In genomic region chr7:50677279-50677996, GRCh38 we compare ENCODE assay signal across 25 cellular contexts.
DNase-seq lines count a peak whose midpoint lies in the region; ATAC-seq, FAIRE-seq and TF ChIP-seq lines count a peak whose summit lies in the region.
"Had no signal": no experiment of that assay in that cellular context is flagged by ENCODE, and none has a peak within 500 bp of the region (broad histone marks: within the 10 kb centered on the region; RNA-seq: fewer than 3 reads in every experiment).

No MANE protein-coding gene starts in this region.

- peak overlapping the region; percentile 9; the same call in 1 of the 2 replicates for H3K9ac ChIP-seq in HepG2 (ENCODE audit: insufficient read depth, low read depth, low read length)
- H3K9ac ChIP-seq: parathyroid adenoma had no signal

- H3K79me2 ChIP-seq in HepG2 (ENCODE audit: insufficient read depth, low read length): no peaks in the 10 kb centered on the region

- TF ChIP-seq RAD21 in HepG2 (CRISPR knock-in tag; IDR thresholded peaks at IDR 0.05): no peak

- FAIRE-seq in HepG2 (lab: Jason Lieb, UNC): peak; percentile 36
- FAIRE-seq: endothelial cell of umbilical vein had no signal

- H4K20me1 ChIP-seq in HepG2 (ENCODE audit: insufficient read depth, low read length): no peaks in the 10 kb centered on the region

- no peak for TF ChIP-seq POLR2A in HepG2 (IDR thresholded peaks at IDR 0.05; ENCODE audit: insufficient read depth in 1 of 2, low read depth in 2 of 2, low read length in 2 of 2)
- no peak for TF ChIP-seq POLR2A in gastrocnemius medialis (IDR thresholded peaks at IDR 0.05)

- no peak overlapping the region for H3K4me3 Mint-ChIP-seq in natural killer cell
- H3K4me3 Mint-ChIP-seq: B cell; dendritic cell treated with granulocyte-macrophage colony-stimulating factor and Interleukin-4, amounts not matched to agents 40 ng/mL and 50 ng/mL, for 4 days; immature natural killer cell had no signal

- in situ Hi-C loops in HepG2 (cut with HindIII; ENCODE audit: extremely low pct_ligation_motif_present, low pct_unique_long_range_greater_than_20kb): loop anchor here (5.0 to 25.0 kb wide), 2 partner anchors 210 to 540 kb away; no protein-coding TSS in a partner anchor
- in situ Hi-C loops in gastrocnemius medialis (cut with MboI; ENCODE audit: low sequenced_read_pairs in 4 of 4): loop anchor here (5.0 to 25.0 kb wide), 3 partner anchors 210 to 465 kb away; partner anchors contain the start of gene FIGNL1 (in 2 of the 4)

- H3K4me3 ChIP-seq in HepG2 (replicated peaks in 1 of 3; ENCODE audit: insufficient read depth in 1 of 3, low read depth in 2 of 3, low read length in 3 of 3) (no peak overlapping the region; a peak in 1 of 6 replicates), gastrocnemius medialis (no peak overlapping the region)
- H3K4me3 ChIP-seq: spleen, stomach had no signal

- ATAC-seq in HepG2 (peak; percentile 81), gastrocnemius medialis (peak in 1 of 2 donors; percentile 25), natural killer cell (no peak)

- CTCF ChIA-PET in HepG2 (lab: Yijun Ruan, JAX; ENCODE audit: low intra/inter-chr PET ratio, low total read pairs): interaction anchor here (1.0 kb wide), 1 partner anchor 209 kb away, joined by 3 read pairs; no protein-coding TSS in a partner anchor

- H2AFZ ChIP-seq in HepG2 (ENCODE audit: low read length): no peak overlapping the region
- H2AFZ ChIP-seq: parathyroid adenoma had no signal

- 17% methylated on average over 8 of the region's 13 CpGs for WGBS in HepG2 (ENCODE audit: low lambda C conversion rate)

- intact Hi-C loops in HepG2 (cut with micrococcal nuclease; ENCODE audit: unreplicated experiment): loop anchor here (5.0 kb wide), 2 partner anchors 60 to 115 kb away; no protein-coding TSS in a partner anchor
- intact Hi-C loops in gastrocnemius medialis (cut with DNase I; ENCODE audit: low total_unique reads): loop anchor here (1.0 to 5.0 kb wide), 2 partner anchors 9 to 175 kb away; no protein-coding TSS in a partner anchor
- intact Hi-C loops in natural killer cell (cut with micrococcal nuclease): no loop called here

- no peaks in the 10 kb centered on the region for H3K27me3 ChIP-seq in HepG2 (ENCODE audit: control insufficient read depth in 1 of 2, insufficient read depth in 2 of 2, low read length in 2 of 2)
- no peaks in the 10 kb centered on the region for H3K27me3 ChIP-seq in gastrocnemius medialis
- H3K27me3 ChIP-seq: spleen, stomach had no signal

- H3K27ac Mint-ChIP-seq in natural killer cell: no peak overlapping the region
- H3K27ac Mint-ChIP-seq: activated T-helper 2 cell treated with anti-CD3 and anti-CD28 coated beads, Interferon-gamma antibody, Interleukin-2, Interleukin-4, amounts not matched to agents 10 μg/mL and 5 μg/mL and 100 μg/mL, durations not matched to agents 14 hours and 24 hours and 36 hours; B cell; dendritic cell treated with granulocyte-macrophage colony-stimulating factor and Interleukin-4, amounts not matched to agents 40 ng/mL and 50 ng/mL, for 4 days had no signal

- H3K4me1 ChIP-seq in HepG2 (ENCODE audit: insufficient read depth, low read length) (peaks cover 37% of the 10 kb centered on the region), gastrocnemius medialis (peaks cover 73 to 85% of the 10 kb centered on the region in 2 donors)
- H3K4me1 ChIP-seq: parathyroid adenoma had no signal

- no TSS peak for BruUV-seq in HepG2 (replicated peaks; lab: Mats Ljungman, UMichigan)

- no peaks in the 10 kb centered on the region for H3K9me3 Mint-ChIP-seq in natural killer cell
- H3K9me3 Mint-ChIP-seq: activated T-helper 2 cell treated with anti-CD3 and anti-CD28 coated beads, Interferon-gamma antibody, Interleukin-2, Interleukin-4, amounts not matched to agents 10 μg/mL and 5 μg/mL and 100 μg/mL, durations not matched to agents 14 hours and 24 hours and 36 hours; dendritic cell treated with granulocyte-macrophage colony-stimulating factor and Interleukin-4, amounts not matched to agents 40 ng/mL and 50 ng/mL, for 4 days; naive B cell had no signal

- no peaks in the 10 kb centered on the region for H3K36me3 Mint-ChIP-seq in natural killer cell
- H3K36me3 Mint-ChIP-seq: immature natural killer cell, naive B cell had no signal

- no peak for TF ChIP-seq CTCF in HepG2 (CRISPR knock-in tag; IDR thresholded peaks at IDR 0.05)
- no peak for TF ChIP-seq CTCF in gastrocnemius medialis (IDR thresholded peaks at IDR 0.05 in 4 of 5, conservative IDR thresholded peaks at IDR 0.05 in 1 of 5)
- no peak for TF ChIP-seq CTCF in natural killer cell (IDR thresholded peaks at IDR 0.05)

- H3K27ac ChIP-seq in angular gyrus (ENCODE audit: low read depth, low read length) (peak overlapping the region; percentile 92), HepG2 (ENCODE audit: extremely low read length, insufficient read depth, low read length) (peak overlapping the region; percentile 19), gastrocnemius medialis (peak overlapping the region; percentile 73 to 97 (median 84))
- H3K27ac ChIP-seq: parathyroid adenoma, spleen had no signal

- no peak for TF ChIP-seq EP300 in HepG2 (IDR thresholded peaks at IDR 0.05; ENCODE audit: low read depth in 2 of 2, low read length in 2 of 2)
- TF ChIP-seq EP300 in HepG2 (CRISPR knock-in tag; IDR thresholded peaks at IDR 0.05; ENCODE audit: borderline replicate concordance): no peak

- H3K9me3 ChIP-seq in HepG2 (ENCODE audit: low read length) (no peaks in the 10 kb centered on the region), gastrocnemius medialis (no peaks in the 10 kb centered on the region)
- H3K9me3 ChIP-seq: spleen, stomach had no signal

- POLR2A ChIA-PET in HepG2 (lab: Yijun Ruan, JAX): interaction anchor here (1.0 kb wide), 1 partner anchor 62 kb away, joined by 5 read pairs; no protein-coding TSS in a partner anchor

- H3K4me1 Mint-ChIP-seq in natural killer cell: no peaks in the 10 kb centered on the region
- H3K4me1 Mint-ChIP-seq: immature natural killer cell had no signal

- H3K4me2 ChIP-seq in HepG2 (ENCODE audit: low read depth, low read length): peak overlapping the region; percentile 67

- H3K36me3 ChIP-seq in HepG2 (replicated peaks in 1 of 2; ENCODE audit: control insufficient read depth in 1 of 2, insufficient read depth in 2 of 2, low read length in 2 of 2): no peaks in the 10 kb centered on the region
- H3K36me3 ChIP-seq in gastrocnemius medialis: peaks cover 0 to 9% of the 10 kb centered on the region in 2 donors

- DNase-seq in NCI-H1417 (lab: John Stamatoyannopoulos, UW): peak in 2 of 3 experiments; percentile 13 to 54
- no peak for DNase-seq in NCI-H1417 treated with DMSO at 0.1 percent for 48 hours (lab: John Stamatoyannopoulos, UW)
- DNase-seq in HepG2 (ENCODE audit: low spot score): peak; percentile 41
- no peak for DNase-seq in gastrocnemius medialis
- DNase-seq in natural killer cell: no peak
- DNase-seq in UCSD-AML1 (lab: John Stamatoyannopoulos, UW; ENCODE audit: unreplicated experiment): no peak
- DNase-seq in activated T-cell treated with anti-CD3 and anti-CD28 coated beads, Interleukin-2, amount 50 U/mL, for 48 hours: no peak
- DNase-seq: 8988T; Calu3; EL; immature natural killer cell; mammary epithelial cell; naive B cell; NCI-H1048; NCI-H2081 treated with DMSO at 0.1 percent for 48 hours; NCI-H510A treated with DMSO at 0.1 percent for 48 hours; spleen; stimulated activated CD4-positive, alpha-beta T cell treated with anti-CD3 and anti-CD28 coated beads, Interleukin-4, amount 100 ng/mL, for 24 hours; stomach had no signal

- H3K27me3 Mint-ChIP-seq in natural killer cell (ENCODE audit: low read depth in 2 of 2): peaks cover 10 to 32% of the 10 kb centered on the region in 2 donors
- H3K27me3 Mint-ChIP-seq: dendritic cell treated with granulocyte-macrophage colony-stimulating factor and Interleukin-4, amounts not matched to agents 40 ng/mL and 50 ng/mL, for 4 days had no signal

TF ChIP-seq in HepG2, 621 proteins besides CTCF, POLR2A, EP300 and RAD21 (continues in another document):
- no peak for TF ChIP-seq ZFP62 (CRISPR knock-in tag; IDR thresholded peaks at IDR 0.05)
- no peak for TF ChIP-seq GLI4 (CRISPR knock-in tag; IDR thresholded peaks at IDR 0.05; ENCODE audit: borderline replicate concordance)
- TF ChIP-seq PBX2 (CRISPR knock-in tag; IDR thresholded peaks at IDR 0.05): no peak
- no peak for TF ChIP-seq ZFP36L2 (CRISPR knock-in tag; IDR thresholded peaks at IDR 0.05)
- TF ChIP-seq NFATC3 (CRISPR knock-in tag; IDR thresholded peaks at IDR 0.05): no peak
- no peak for TF ChIP-seq ZNF274 (CRISPR knock-in tag; IDR thresholded peaks at IDR 0.05)
- no peak for TF ChIP-seq SNAI1 (CRISPR knock-in tag; IDR thresholded peaks at IDR 0.05; ENCODE audit: borderline replicate concordance)
- no peak for TF ChIP-seq ZNF589 (CRISPR knock-in tag; conservative IDR thresholded peaks at IDR 0.05)
- no peak for TF ChIP-seq RORA (CRISPR knock-in tag; IDR thresholded peaks at IDR 0.05)
- TF ChIP-seq HDAC1 (CRISPR knock-in tag; IDR thresholded peaks at IDR 0.05): peak; percentile 33; the same call in 1 of the 2 replicates
- no peak for TF ChIP-seq ZNF280B (CRISPR knock-in tag; IDR thresholded peaks at IDR 0.05; ENCODE audit: borderline replicate concordance)
- TF ChIP-seq HHEX (CRISPR knock-in tag; IDR thresholded peaks at IDR 0.05): peak; percentile 28; the same call in 1 of the 2 replicates
- no peak for TF ChIP-seq ZNF720 (CRISPR knock-in tag; IDR thresholded peaks at IDR 0.05)
- TF ChIP-seq SP1 (IDR thresholded peaks at IDR 0.05): no peak
- no peak for TF ChIP-seq SP1 (CRISPR knock-in tag; IDR thresholded peaks at IDR 0.05)

Comparison
In these comparisons a context has a peak if more than half of its experiments do, and no peak if none do; other contexts are left out.
1. DNase-seq: peak in NCI-H1417 (2 of 3) and HepG2 (single experiment); none in NCI-H1417 treated with DMSO at 0.1 percent for 48 hours (single experiment), gastrocnemius medialis (0 of 2), natural killer cell (single experiment), UCSD-AML1 (single experiment) and activated T-cell treated with anti-CD3 and anti-CD28 coated beads, Interleukin-2, amount 50 U/mL, for 48 hours (0 of 2).
2. H3K27ac ChIP-seq: peak in every context shown above with its lines; median percentile 92 in angular gyrus; 84 in gastrocnemius medialis; 19 in HepG2.